Comparison of ENCODE assay signal across 8 cellular contexts in the genomic region with DNA sequence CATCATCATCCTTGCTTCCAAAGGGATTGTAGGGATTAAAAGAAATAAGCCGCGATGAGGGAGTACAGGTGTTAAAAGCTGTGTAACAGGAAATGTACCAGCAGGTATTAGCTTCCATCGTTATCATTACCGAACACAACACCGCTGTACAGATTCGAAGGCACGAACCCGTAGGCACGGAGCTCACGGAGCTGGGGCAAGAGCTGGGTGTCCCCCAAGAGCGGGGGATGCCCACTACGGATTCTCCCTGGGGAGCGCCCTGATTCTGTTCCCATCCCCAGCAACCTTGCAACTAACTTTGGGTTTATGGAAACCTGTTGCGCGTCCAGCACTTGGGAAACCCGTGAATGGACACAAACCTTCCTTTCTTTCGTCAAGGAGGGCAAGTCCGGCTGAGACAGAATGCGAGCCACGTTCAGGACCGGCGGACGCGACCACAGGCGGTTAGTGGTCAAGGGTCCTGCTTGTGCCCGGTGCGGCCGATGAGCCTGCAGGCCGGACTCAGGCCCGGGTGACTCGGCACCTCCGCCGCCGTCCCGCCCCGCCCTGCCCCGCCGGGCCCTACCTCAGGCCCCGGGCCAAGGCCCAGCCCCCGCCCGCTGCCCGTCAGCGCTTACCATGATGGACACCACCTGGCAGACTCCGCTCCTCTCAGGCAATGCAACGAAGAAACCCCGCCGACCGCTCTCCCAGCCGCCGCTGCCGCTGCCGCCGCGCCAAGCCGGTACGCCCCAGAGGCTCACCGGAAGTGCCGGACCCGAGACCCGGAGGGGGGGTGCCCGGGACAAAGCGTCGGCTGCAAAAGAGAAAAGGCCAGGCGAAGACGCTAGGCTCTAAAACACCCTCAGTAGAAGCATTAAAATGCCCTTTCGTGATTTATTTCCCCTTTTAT. TPM values are rescaled to one million over a fixed set of nuclear protein-coding genes. Genes with fewer than 3 reads are reported as not detected.
A peak's percentile ranks its signal among the peaks of the same experiment; 100 is the strongest.
DNase-seq lines count a peak whose midpoint lies in the region; ATAC-seq and TF ChIP-seq lines count a peak whose summit lies in the region.

A gene with protein sequence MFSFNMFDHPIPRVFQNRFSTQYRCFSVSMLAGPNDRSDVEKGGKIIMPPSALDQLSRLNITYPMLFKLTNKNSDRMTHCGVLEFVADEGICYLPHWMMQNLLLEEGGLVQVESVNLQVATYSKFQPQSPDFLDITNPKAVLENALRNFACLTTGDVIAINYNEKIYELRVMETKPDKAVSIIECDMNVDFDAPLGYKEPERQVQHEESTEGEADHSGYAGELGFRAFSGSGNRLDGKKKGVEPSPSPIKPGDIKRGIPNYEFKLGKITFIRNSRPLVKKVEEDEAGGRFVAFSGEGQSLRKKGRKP (minus strand): TSS at position 728 of the 892 bp plus-strand sequence. CDS start 108 bp downstream, at position 620.

- H3K36me3 ChIP-seq in right lobe of liver: peaks cover 0 to 16% (median 0%) of the 10 kb centered on the region in 4 donors

- peak; percentile 56 for ATAC-seq in GM18867 (IDR thresholded peaks at IDR 0.05; ENCODE audit: unreplicated experiment)
- peak; percentile 41 for ATAC-seq in HG03095 (IDR thresholded peaks at IDR 0.05; ENCODE audit: unreplicated experiment)
- peak; percentile 69 to 80 (median 78) for ATAC-seq in right lobe of liver

- POLR2A ChIA-PET in AG04449 (lab: Yijun Ruan, JAX): interaction anchor here (1.0 to 1.3 kb wide), 2 partner anchors 47 to 334 kb away, joined by 4 to 6 read pairs; a partner anchor contains a TSS

- peaks cover 0 to 16% (median 3%) of the 10 kb centered on the region in 4 donors for H3K4me1 ChIP-seq in right lobe of liver

- CTCF ChIA-PET in AG04449 (lab: Yijun Ruan, JAX): interaction anchor here (1.0 to 3.2 kb wide), 4 partner anchors 18 to 337 kb away, joined by 3 to 19 read pairs (median 3); no protein-coding TSS in a partner anchor

- DNase-seq in AG04449 (ENCODE audit: low read depth, low spot score): no peak
- peak; percentile 69 for DNase-seq in NCI-H524 treated with DMSO at 0.1 percent for 48 hours (lab: John Stamatoyannopoulos, UW)
- DNase-seq in activated CD4-positive, alpha-beta T cell treated with anti-CD3 and anti-CD28 coated beads, Interleukin-2, amount 50 U/mL, for 48 hours: peak; percentile 76 to 83
- DNase-seq in dermis microvascular lymphatic vessel endothelial cell (ENCODE audit: low read depth in 2 of 2): peak in 1 of 2 donors; percentile 87
- DNase-seq in right lobe of liver: peak; percentile 85 to 91 (median 91)
- peak; percentile 66 to 71 for DNase-seq in stimulated activated CD4-positive, alpha-beta T cell treated with anti-CD3 and anti-CD28 coated beads, Interleukin-4, amount 100 ng/mL, for 48 hours (ENCODE audit: low read depth in 2 of 2)

- H3K27me3 ChIP-seq in right lobe of liver: no peaks in the 10 kb centered on the region

- H3K27ac ChIP-seq in right lobe of liver: peak within 1 kb of the TSS; percentile 95 to 100 (median 99)

- peak; percentile 63 for TF ChIP-seq POLR2A in right lobe of liver (IDR thresholded peaks at IDR 0.05)

- TF ChIP-seq CTCF in AG04449 (IDR thresholded peaks at IDR 0.05; ENCODE audit: insufficient read depth, low read length, missing control alignments): no peak
- TF ChIP-seq CTCF in right lobe of liver (IDR thresholded peaks at IDR 0.05): no peak

- WGBS in right lobe of liver (ENCODE audit: insufficient coverage, low coverage, low lambda C conversion rate, missing lambda C conversion rate): under 1% methylated on average over 24 of the region's 66 CpGs

- no peaks in the 10 kb centered on the region for H3K9me3 ChIP-seq in right lobe of liver

- intact Hi-C loops in right lobe of liver (cut with DNase I): no loop called here

- H3K4me3 ChIP-seq in AG04449 (ENCODE audit: low read depth, low read length) (peak within 1 kb of the TSS; percentile 95), right lobe of liver (peak within 1 kb of the TSS; percentile 86 to 89 (median 87))

RNA-seq across cellular contexts. Expression of the gene that starts here (rescaled TPM):
- 114 and 119 TPM in 2 replicates for total RNA-seq in dermis microvascular lymphatic vessel endothelial cell
- total RNA-seq in right lobe of liver: 10 to 100 TPM; 26.8 to 43.7 (median 32.1) TPM
